ENCODE assay signal across 17 cellular contexts in genomic region chr14:103537175-103537990, GRCh38. TPM values are rescaled to one million over a fixed set of nuclear protein-coding genes. Genes with fewer than 3 reads are reported as not detected.
DNase-seq lines count a peak whose midpoint lies in the region; ATAC-seq and TF ChIP-seq lines count a peak whose summit lies in the region.
"Had no signal": no experiment of that assay in that cellular context is flagged by ENCODE, and none has a peak within 500 bp of the region (broad histone marks: within the 10 kb centered on the region; RNA-seq: fewer than 3 reads in every experiment).

No MANE protein-coding gene starts in this region.

- CTCF ChIA-PET in PC-3 (lab: Charles Lee): no interaction called here

- H3K9ac ChIP-seq in PC-3 (ENCODE audit: low read length) (no peak overlapping the region), mesenchymal stem cell (ENCODE audit: low read length) (peak overlapping the region; percentile 66)
- H3K9ac ChIP-seq: SK-N-SH had no signal

- DNase-seq in PC-3: no peak
- DNase-seq in mesenchymal stem cell: peak; percentile 23
- no peak for DNase-seq in tibial artery
- DNase-seq in spleen: no peak
- DNase-seq in COLO668 (lab: John Stamatoyannopoulos, UW; ENCODE audit: unreplicated experiment): no peak
- DNase-seq in cortex of kidney (lab: John Stamatoyannopoulos, UW): no peak
- DNase-seq: activated naive CD8-positive, alpha-beta T cell treated with anti-CD3 and anti-CD28 coated beads, Interleukin-2, amount 10 ng/mL, durations not matched to agents 7 days and 5 days; immature natural killer cell; midbrain; MV-4-11; NCI-H2171; NK-92 treated with Interleukin-12 subunit alpha and Interleukin-12 subunit beta, amount 100 ng/mL, for 24 hours; SK-N-SH; stimulated activated naive CD4-positive, alpha-beta T cell treated with Interleukin-2 at 50 U/mL for 16 hours had no signal

- no peaks in the 10 kb centered on the region for H3F3A ChIP-seq in PC-3 (ENCODE audit: low read length, unreplicated experiment)

- POLR2A ChIA-PET in PC-3 (lab: Charles Lee; ENCODE audit: unreplicated experiment): no interaction called here

- H3K4ac ChIP-seq in mesenchymal stem cell (ENCODE audit: low read depth in 1 of 2, low read length in 2 of 2): no peak overlapping the region

- H2BK15ac ChIP-seq in mesenchymal stem cell (ENCODE audit: low read depth, poor library complexity, severe bottlenecking): no peak overlapping the region

- no peaks in the 10 kb centered on the region for H3K9me2 ChIP-seq in PC-3 (replicated peaks; ENCODE audit: low read length)
- H3K9me2 ChIP-seq: SK-N-SH had no signal

- peak overlapping the region; percentile 43 for H4K91ac ChIP-seq in mesenchymal stem cell (ENCODE audit: low read length)

- H3K27me3 ChIP-seq in PC-3 (ENCODE audit: low read length) (no peaks in the 10 kb centered on the region), mesenchymal stem cell (ENCODE audit: control insufficient read depth in 1 of 2, insufficient read depth in 1 of 2, low read length in 2 of 2) (no peaks in the 10 kb centered on the region), tibial artery (no peaks in the 10 kb centered on the region), spleen (replicated peaks in 1 of 7) (peaks cover 0 to 45% (median 1%) of the 10 kb centered on the region in 7 donors)

- H4K20me1 ChIP-seq in PC-3 (ENCODE audit: low read length): no peaks in the 10 kb centered on the region

- H2AK5ac ChIP-seq in mesenchymal stem cell (ENCODE audit: low read length, severe bottlenecking): no peak overlapping the region

- peak overlapping the region in 1 of 2 experiments; percentile 23 for H3K18ac ChIP-seq in mesenchymal stem cell (ENCODE audit: low read depth in 1 of 2, low read length in 2 of 2)

- H3K23ac ChIP-seq in mesenchymal stem cell (ENCODE audit: low read length in 2 of 2): no peak overlapping the region

- peaks cover 37% of the 10 kb centered on the region for H3K4me1 ChIP-seq in PC-3 (ENCODE audit: insufficient read depth, low read length)
- H3K4me1 ChIP-seq in mesenchymal stem cell (ENCODE audit: control insufficient read depth, insufficient read depth, low read depth, low read length): peaks cover 46% of the 10 kb centered on the region
- H3K4me1 ChIP-seq in tibial artery: peaks cover 0 to 78% (median 71%) of the 10 kb centered on the region in 4 donors
- H3K4me1 ChIP-seq in spleen: peaks cover 0 to 24% (median 9%) of the 10 kb centered on the region in 6 donors

- peaks cover 2% of the 10 kb centered on the region; the same call in 1 of the 2 replicates for H3K79me2 ChIP-seq in PC-3 (ENCODE audit: low read length)

- H3K36me3 ChIP-seq in PC-3 (ENCODE audit: low read depth, low read length) (no peaks in the 10 kb centered on the region; the same call in 1 of the 2 replicates), mesenchymal stem cell (ENCODE audit: control insufficient read depth in 1 of 2, insufficient read depth in 2 of 2, low read depth in 1 of 2, low read length in 2 of 2) (peaks cover 5 to 53% of the 10 kb centered on the region in 2 experiments), tibial artery (peaks cover 0 to 49% (median 0%) of the 10 kb centered on the region in 3 donors), spleen (peaks cover 0 to 47% (median 25%) of the 10 kb centered on the region in 6 donors)
- H3K36me3 ChIP-seq: prostate gland had no signal

- ATAC-seq in PC-3: peak; percentile 3
- ATAC-seq: WTC11 had no signal

- BruUV-seq in PC-3 (replicated peaks; lab: Mats Ljungman, UMichigan): TSS peak; percentile 1

- H3K14ac ChIP-seq in mesenchymal stem cell (ENCODE audit: low read length in 2 of 2): no peak overlapping the region

- no peak overlapping the region for H2BK120ac ChIP-seq in mesenchymal stem cell (ENCODE audit: low read depth, low read length)

- H3K9me3 ChIP-seq in PC-3 (ENCODE audit: low read length): no peaks in the 10 kb centered on the region
- H3K9me3 ChIP-seq in mesenchymal stem cell (ENCODE audit: control insufficient read depth, low read length): no peaks in the 10 kb centered on the region
- H3K9me3 ChIP-seq in tibial artery: no peaks in the 10 kb centered on the region
- H3K9me3 ChIP-seq in spleen: no peaks in the 10 kb centered on the region
- H3K9me3 ChIP-seq: prostate gland, SK-N-SH had no signal

- intact Hi-C loops in PC-3 (cut with micrococcal nuclease) (no loop called here), tibial artery (cut with DNase I; ENCODE audit: low total_unique reads) (no loop called here), spleen (cut with DNase I; ENCODE audit: low total_unique reads) (no loop called here)

- H3K27ac ChIP-seq in PC-3 (ENCODE audit: low read length) (peak overlapping the region; percentile 37), cingulate gyrus (ENCODE audit: low read depth, low read length) (peak overlapping the region; percentile 54), mesenchymal stem cell (ENCODE audit: low read length, poor library complexity, severe bottlenecking) (no peak overlapping the region), tibial artery (peak overlapping the region; percentile 86), spleen (no peak overlapping the region)

- no peak overlapping the region for H4K8ac ChIP-seq in mesenchymal stem cell (ENCODE audit: low read length)

- H3K4me3 ChIP-seq in PC-3 (ENCODE audit: low read length): no peak overlapping the region
- no peak overlapping the region for H3K4me3 ChIP-seq in mesenchymal stem cell (ENCODE audit: insufficient read depth in 1 of 2, low read depth in 1 of 2, low read length in 2 of 2)
- H3K4me3 ChIP-seq in tibial artery: no peak overlapping the region
- H3K4me3 ChIP-seq in spleen: no peak overlapping the region
- H3K4me3 ChIP-seq: prostate gland had no signal

- no peak overlapping the region for H2BK5ac ChIP-seq in mesenchymal stem cell (ENCODE audit: low read depth, low read length, poor library complexity, severe bottlenecking)

- H3K4me2 ChIP-seq in PC-3 (ENCODE audit: low read length) (no peak overlapping the region), mesenchymal stem cell (ENCODE audit: low read length, poor library complexity, severe bottlenecking) (no peak overlapping the region)
- H3K4me2 ChIP-seq: SK-N-SH had no signal

- WGBS in mesenchymal stem cell: 87% methylated on average over 15 of the region's 18 CpGs
- WGBS in spleen, 5 donors: 74 to 85% (median 76%) methylated on average over 8 to 18 of the region's 18 CpGs

- H2AFZ ChIP-seq in PC-3 (ENCODE audit: low read length) (no peak overlapping the region), mesenchymal stem cell (ENCODE audit: low read depth, low read length) (no peak overlapping the region)

- TF ChIP-seq CTCF in PC-3 (conservative IDR thresholded peaks at IDR 0.05; ENCODE audit: low read depth, low read length) (no peak), tibial artery (IDR thresholded peaks at IDR 0.05) (no peak), spleen (IDR thresholded peaks at IDR 0.05 in 8 of 11, conservative IDR thresholded peaks at IDR 0.05 in 3 of 11) (no peak)

- TF ChIP-seq POLR2A in spleen (IDR thresholded peaks at IDR 0.05): no peak

- no peak overlapping the region for H2BK12ac ChIP-seq in mesenchymal stem cell (ENCODE audit: low read length in 2 of 2)

- H3K79me1 ChIP-seq in mesenchymal stem cell (replicated peaks; ENCODE audit: low read length, poor library complexity, severe bottlenecking): peaks cover 3% of the 10 kb centered on the region

RNA-seq across cellular contexts. Expression of gene TRMT61A, which starts 8.4 kb away (rescaled TPM):
- 51.2 and 72.9 TPM in 2 replicates for total RNA-seq in PC-3 (2014; rRNA removed)
- 3.6 TPM for polyA plus RNA-seq in mesenchymal stem cell (2013, experiment 1 of 2)
- polyA plus RNA-seq in mesenchymal stem cell (2013, experiment 2 of 2): 3.8 TPM
- total RNA-seq in spleen: 10 to 100 TPM in 1 of 7 donors, 1 to 10 TPM in 6; 8.0 to 11.3 (median 9.5) TPM
- 10 to 100 TPM in 2 of 3 donors, 1 to 10 TPM in 1; 8.6 to 14.2 (median 11.1) TPM for polyA plus RNA-seq in spleen

RNA-seq across cellular contexts. Expression of gene CKB, which starts 14.8 kb away (rescaled TPM):
- total RNA-seq in PC-3 (2014; rRNA removed): 299 and 324 TPM in 2 replicates
- 46.1 TPM for polyA plus RNA-seq in mesenchymal stem cell (2013, experiment 1 of 2)
- polyA plus RNA-seq in mesenchymal stem cell (2013, experiment 2 of 2): 46.9 TPM
- 10 to 100 TPM in 4 of 7 donors, 1 to 10 TPM in 3; 8.0 to 22.6 (median 10.8) TPM for total RNA-seq in spleen
- polyA plus RNA-seq in spleen: 10 to 100 TPM; 14.3 to 28.4 (median 20.6) TPM

RNA-seq across cellular contexts. Expression of gene BAG5, which starts 25.1 kb away (rescaled TPM):
- total RNA-seq in PC-3 (2014; rRNA removed) (28.1 and 33.0 TPM in 2 replicates), spleen (10 to 100 TPM; 29.2 to 42.5 (median 32.5) TPM)
- polyA plus RNA-seq in mesenchymal stem cell (2013, experiment 1 of 2): 14.8 TPM
- polyA plus RNA-seq in mesenchymal stem cell (2013, experiment 2 of 2): 14.4 TPM
- 10 to 100 TPM in 1 of 3 donors, 1 to 10 TPM in 2; 9.3 to 16.0 (median 9.9) TPM for polyA plus RNA-seq in spleen

RNA-seq across cellular contexts. Expression of gene COA8, which starts 25.4 kb away (rescaled TPM):
- total RNA-seq in PC-3 (2014; rRNA removed) (52.7 and 62.3 TPM in 2 replicates), spleen (10 to 100 TPM; 15.2 to 26.0 (median 20.4) TPM)
- 63.1 TPM for polyA plus RNA-seq in mesenchymal stem cell (2013, experiment 1 of 2)
- polyA plus RNA-seq in mesenchymal stem cell (2013, experiment 2 of 2): 58.9 TPM
- polyA plus RNA-seq in spleen: 10 to 100 TPM; 34.1 to 39.5 (median 38.9) TPM

Comparison
In these comparisons a context has a peak if more than half of its experiments do, and no peak if none do; other contexts are left out.
1. H3K27ac ChIP-seq: peak in PC-3 (single experiment), cingulate gyrus (single experiment) and tibial artery (2 of 2); none in mesenchymal stem cell (single experiment) and spleen (0 of 8).
2. RNA of gene CKB, which starts 14.8 kb away (total RNA-seq): 299 to 324 TPM in PC-3; 8.0 to 22.6 TPM in spleen; every median in the first group is over 10 times any median in the second.